ENCODE assay signal across 10 cellular contexts in genomic region chr1:93585059-93585966, GRCh38.
DNase-seq lines count a peak whose midpoint lies in the region; ATAC-seq and TF ChIP-seq lines count a peak whose summit lies in the region.
"Had no signal": no experiment of that assay in that cellular context is flagged by ENCODE, and none has a peak within 500 bp of the region (broad histone marks: within the 10 kb centered on the region; RNA-seq: fewer than 3 reads in every experiment).

No MANE protein-coding gene starts in this region.

- H3K9me3 Mint-ChIP-seq in osteocyte (ENCODE audit: unreplicated experiment), result no peaks in the 10 kb centered on the region
- H3K9me3 Mint-ChIP-seq: activated T-cell treated with anti-CD3 and anti-CD28 coated beads, Interleukin-2, amount 50 U/mL, for 24 hours had no signal

- H3K4me1 Mint-ChIP-seq in osteocyte (ENCODE audit: unreplicated experiment), result peaks cover 37% of the 10 kb centered on the region

- peaks cover 27% of the 10 kb centered on the region for H3K36me3 Mint-ChIP-seq in osteocyte (ENCODE audit: unreplicated experiment)

- no peak for TF ChIP-seq CTCF in RWPE1 (conservative IDR thresholded peaks at IDR 0.05; ENCODE audit: low read depth)
- TF ChIP-seq CTCF in osteocyte (IDR thresholded peaks at IDR 0.05), result no peak
- TF ChIP-seq CTCF in GM10266 (IDR thresholded peaks at IDR 0.05; ENCODE audit: control insufficient read depth, insufficient read depth, low read depth, missing control alignments), result no peak

- no peak overlapping the region for H3K4me3 Mint-ChIP-seq in osteocyte (ENCODE audit: unreplicated experiment)
- H3K4me3 Mint-ChIP-seq: activated T-cell treated with anti-CD3 and anti-CD28 coated beads, Interleukin-2, amount 50 U/mL, for 24 hours had no signal

- POLR2A ChIA-PET in RWPE1 (lab: Yijun Ruan, JAX; ENCODE audit: low non-redundant PET), result no interaction called here

- no peak for ATAC-seq in HG02938 (IDR thresholded peaks at IDR 0.05; ENCODE audit: unreplicated experiment)
- no peak for ATAC-seq in HG03108 (IDR thresholded peaks at IDR 0.05; ENCODE audit: unreplicated experiment)
- no peak for ATAC-seq in GM18909 (IDR thresholded peaks at IDR 0.05; ENCODE audit: poor library complexity, unreplicated experiment)

- CTCF ChIA-PET in RWPE1 (lab: Yijun Ruan, JAX), result interaction anchor here (1.7 kb wide), 1 partner anchor 228 kb away, joined by 9 read pairs; no protein-coding TSS in a partner anchor

- H3K27ac ChIP-seq in RWPE1, result peak overlapping the region; percentile 86

- no peaks in the 10 kb centered on the region for H3K27me3 Mint-ChIP-seq in osteocyte (ENCODE audit: unreplicated experiment)
- H3K27me3 Mint-ChIP-seq: activated T-cell treated with anti-CD3 and anti-CD28 coated beads, Interleukin-2, amount 50 U/mL, for 24 hours had no signal

- peak overlapping the region; percentile 13 for H3K27ac Mint-ChIP-seq in osteocyte (ENCODE audit: unreplicated experiment)
- H3K27ac Mint-ChIP-seq: activated T-cell treated with anti-CD3 and anti-CD28 coated beads, Interleukin-2, amount 50 U/mL, for 24 hours had no signal

- DNase-seq in AG20443 (ENCODE audit: low spot score), result peak; percentile 53
- DNase-seq in RWPE1 (ENCODE audit: low spot score), result peak; percentile 45
- peak; percentile 15 for DNase-seq in glomerular visceral epithelial cell (ENCODE audit: extremely low spot score)
- no peak for DNase-seq in osteocyte (ENCODE audit: extremely low spot score, unreplicated experiment)
- no peak for DNase-seq in GM10266 (ENCODE audit: extremely low spot score)
- DNase-seq: activated T-cell treated with anti-CD3 and anti-CD28 coated beads, Interleukin-2, amount 50 U/mL, for 24 hours; foreskin melanocyte had no signal

Comparison
In these comparisons a context has a peak if more than half of its experiments do, and no peak if none do; other contexts are left out.
1. DNase-seq: peak in AG20443 (single experiment), RWPE1 (single experiment) and glomerular visceral epithelial cell (single experiment); none in osteocyte (single experiment) and GM10266 (single experiment).